10 cellular contexts compared by ENCODE assay signal in genomic region chr14:63938198-63939005, GRCh38.
DNase-seq lines count a peak whose midpoint lies in the region; ATAC-seq and TF ChIP-seq lines count a peak whose summit lies in the region.
"Had no signal": no experiment of that assay in that cellular context is flagged by ENCODE, and none has a peak within 500 bp of the region (broad histone marks: within the 10 kb centered on the region; RNA-seq: fewer than 3 reads in every experiment).

No MANE protein-coding gene starts in this region.

- no peak overlapping the region for H3K9ac ChIP-seq in trophoblast cell (ENCODE audit: low read length)

- ATAC-seq in activated CD4-positive, alpha-beta T cell treated with anti-CD3 and anti-CD28 coated beads for 36 hours = peak; percentile 43
- ATAC-seq in activated B cell treated with CpG ODN at 0.5 μM for 24 hours (ENCODE audit: low read depth) = peak; percentile 45
- no peak for ATAC-seq in HG03469 (IDR thresholded peaks at IDR 0.05; ENCODE audit: unreplicated experiment)
- ATAC-seq: A549 had no signal

- no peaks in the 10 kb centered on the region for H3K27me3 ChIP-seq in trophoblast cell (ENCODE audit: insufficient read depth, low read length)
- H3K27me3 ChIP-seq: MG63 had no signal

- H2BK5ac ChIP-seq in trophoblast cell (ENCODE audit: low read depth, low read length, poor library complexity) = no peak overlapping the region

- no peaks in the 10 kb centered on the region for H3K27me3 Mint-ChIP-seq in activated CD4-positive, alpha-beta T cell treated with anti-CD3 and anti-CD28 coated beads for 36 hours
- no peaks in the 10 kb centered on the region for H3K27me3 Mint-ChIP-seq in activated B cell treated with CpG ODN at 0.5 μM for 24 hours

- H3K23ac ChIP-seq in trophoblast cell (ENCODE audit: low read length) = no peak overlapping the region

- no peak overlapping the region for H3K4ac ChIP-seq in trophoblast cell (ENCODE audit: low read depth, low read length)

- DNase-seq in activated CD4-positive, alpha-beta T cell treated with anti-CD3 and anti-CD28 coated beads for 36 hours = peak; percentile 18
- DNase-seq in activated CD4-positive, alpha-beta T cell treated with anti-CD3 and anti-CD28 coated beads, Interleukin-2, amount 50 U/mL, for 1 hour = no peak
- DNase-seq in HCEC 1CT (peak; percentile 39), activated B cell treated with CpG ODN at 0.5 μM for 24 hours (no peak), trophoblast cell (peak; percentile 31 to 58), dedifferentiated amniotic fluid mesenchymal stem cell (ENCODE audit: extremely low spot score) (no peak), T1000 (lab: John Stamatoyannopoulos, UW) (no peak)
- DNase-seq: MG63 had no signal

- no peaks in the 10 kb centered on the region for H3K79me2 ChIP-seq in trophoblast cell (ENCODE audit: control insufficient read depth, insufficient read depth, low read length, poor library complexity)

- no peak overlapping the region for H4K8ac ChIP-seq in trophoblast cell (ENCODE audit: low read depth, low read length)

- no peak overlapping the region for H2AFZ ChIP-seq in trophoblast cell (ENCODE audit: insufficient read depth, low read length, poor library complexity)

- no peak overlapping the region for H4K12ac ChIP-seq in trophoblast cell (ENCODE audit: low read depth, low read length)

- peaks cover 28% of the 10 kb centered on the region for H3K4me1 Mint-ChIP-seq in activated CD4-positive, alpha-beta T cell treated with anti-CD3 and anti-CD28 coated beads for 36 hours
- no peaks in the 10 kb centered on the region for H3K4me1 Mint-ChIP-seq in activated B cell treated with CpG ODN at 0.5 μM for 24 hours

- no peak overlapping the region for H4K91ac ChIP-seq in trophoblast cell (ENCODE audit: low read depth, low read length)

- no peak overlapping the region for H3K27ac Mint-ChIP-seq in activated CD4-positive, alpha-beta T cell treated with anti-CD3 and anti-CD28 coated beads for 36 hours
- no peak overlapping the region for H3K27ac Mint-ChIP-seq in activated B cell treated with CpG ODN at 0.5 μM for 24 hours

- no peaks in the 10 kb centered on the region for H3K4me1 ChIP-seq in trophoblast cell (ENCODE audit: control insufficient read depth in 1 of 2, insufficient read depth in 2 of 2, low read length in 2 of 2)
- H3K4me1 ChIP-seq: A549 had no signal

- intact Hi-C loops in activated CD4-positive, alpha-beta T cell treated with anti-CD3 and anti-CD28 coated beads for 36 hours (cut with DNase I, micrococcal nuclease) = no loop called here
- intact Hi-C loops in activated B cell treated with CpG ODN at 0.5 μM for 24 hours (cut with micrococcal nuclease) = no loop called here

- no peaks in the 10 kb centered on the region for H3K79me1 ChIP-seq in trophoblast cell (ENCODE audit: low read length)

- no peak overlapping the region for H3K4me2 ChIP-seq in trophoblast cell (ENCODE audit: low read length)
- H3K4me2 ChIP-seq: A549 had no signal

- CTCF ChIA-PET in activated CD4-positive, alpha-beta T cell treated with anti-CD3 and anti-CD28 coated beads for 36 hours (lab: Charles Lee) = interaction anchor here (0.6 to 1.2 kb wide), 4 partner anchors 18 to 138 kb away, joined by 3 to 5 read pairs (median 3); no protein-coding TSS in a partner anchor
- CTCF ChIA-PET in activated B cell treated with CpG ODN at 0.5 μM for 24 hours (lab: Charles Lee) = no interaction called here

- no peak overlapping the region for H2AK5ac ChIP-seq in trophoblast cell (ENCODE audit: low read length)

- no CpG with 5 or more reads among the region's 9 CpGs for WGBS in trophoblast cell (ENCODE audit: extremely low coverage, insufficient coverage, insufficient read length)

- no peak overlapping the region for H2BK120ac ChIP-seq in trophoblast cell (ENCODE audit: insufficient read depth, low read length, poor library complexity)

- TF ChIP-seq CTCF in activated B cell treated with CpG ODN at 0.5 μM for 24 hours (IDR thresholded peaks at IDR 0.05) = no peak

- no peak overlapping the region for H3K14ac ChIP-seq in trophoblast cell (ENCODE audit: low read length)

- POLR2A ChIA-PET in activated CD4-positive, alpha-beta T cell treated with anti-CD3 and anti-CD28 coated beads for 36 hours (lab: Charles Lee) = no interaction called here
- POLR2A ChIA-PET in activated B cell treated with CpG ODN at 0.5 μM for 24 hours (lab: Charles Lee) = no interaction called here

- peaks cover 14% of the 10 kb centered on the region for H3K36me3 Mint-ChIP-seq in activated CD4-positive, alpha-beta T cell treated with anti-CD3 and anti-CD28 coated beads for 36 hours (ENCODE audit: low read depth)
- peaks cover 9% of the 10 kb centered on the region for H3K36me3 Mint-ChIP-seq in activated B cell treated with CpG ODN at 0.5 μM for 24 hours (ENCODE audit: low read depth)

- no peak overlapping the region for H2BK12ac ChIP-seq in trophoblast cell (ENCODE audit: low read length)

- H3K18ac ChIP-seq in trophoblast cell (ENCODE audit: low read length) = no peak overlapping the region

- no peaks in the 10 kb centered on the region for H3K9me3 ChIP-seq in trophoblast cell (ENCODE audit: insufficient read depth, low read depth, low read length)
- H3K9me3 ChIP-seq: A549, MG63 had no signal

- no peaks in the 10 kb centered on the region for H3K9me3 Mint-ChIP-seq in activated CD4-positive, alpha-beta T cell treated with anti-CD3 and anti-CD28 coated beads for 36 hours (ENCODE audit: low read depth)
- no peaks in the 10 kb centered on the region for H3K9me3 Mint-ChIP-seq in activated B cell treated with CpG ODN at 0.5 μM for 24 hours

- no peak overlapping the region for H3K4me3 ChIP-seq in trophoblast cell (ENCODE audit: low read depth, low read length)
- H3K4me3 ChIP-seq: A549, MG63 had no signal

- H3K36me3 ChIP-seq in trophoblast cell (ENCODE audit: control insufficient read depth in 1 of 2, insufficient read depth in 2 of 2, low read length in 2 of 2) = no peaks in the 10 kb centered on the region
- H3K36me3 ChIP-seq: MG63 had no signal

- no peak overlapping the region for H3K4me3 Mint-ChIP-seq in activated CD4-positive, alpha-beta T cell treated with anti-CD3 and anti-CD28 coated beads for 36 hours
- no peak overlapping the region for H3K4me3 Mint-ChIP-seq in activated B cell treated with CpG ODN at 0.5 μM for 24 hours

- no peak overlapping the region for H3K27ac ChIP-seq in trophoblast cell (ENCODE audit: low read depth, low read length)
- H3K27ac ChIP-seq: A549 had no signal

Comparison
In these comparisons a context has a peak if more than half of its experiments do, and no peak if none do; other contexts are left out.
1. DNase-seq: peak in activated CD4-positive, alpha-beta T cell treated with anti-CD3 and anti-CD28 coated beads for 36 hours (single experiment), HCEC 1CT (single experiment) and trophoblast cell (2 of 2); none in activated CD4-positive, alpha-beta T cell treated with anti-CD3 and anti-CD28 coated beads, Interleukin-2, amount 50 U/mL, for 1 hour (single experiment), activated B cell treated with CpG ODN at 0.5 μM for 24 hours (single experiment), dedifferentiated amniotic fluid mesenchymal stem cell (single experiment) and T1000 (single experiment).